25 cellular contexts compared by ENCODE assay signal in genomic region chr4:152503606-152504290, GRCh38.
"Had no signal": no experiment of that assay in that cellular context is flagged by ENCODE, and none has a peak within 500 bp of the region (broad histone marks: within the 10 kb centered on the region; RNA-seq: fewer than 3 reads in every experiment).

No MANE protein-coding gene starts in this region.

- H3K27me3 ChIP-seq: sigmoid colon, testis, vagina had no signal

- H3K36me3 Mint-ChIP-seq: naive B cell had no signal

- H3K27ac Mint-ChIP-seq: activated naive CD8-positive, alpha-beta T cell treated with anti-CD3 and anti-CD28 coated beads for 36 hours; stimulated activated naive B cell treated with anti-CD40 and anti-IgM and Interleukin-4, amounts not matched to agents 10 μg/mL and 1 μg/mL and 100 μg/mL, for 72 hours had no signal

- ATAC-seq: left lobe of liver; stimulated activated naive B cell treated with anti-CD40 and anti-IgM and Interleukin-4, amounts not matched to agents 10 μg/mL and 1 μg/mL and 100 μg/mL, for 72 hours had no signal

- DNase-seq: activated CD4-positive, alpha-beta T cell treated with anti-CD3 and anti-CD28 coated beads, Interleukin-2, amount 50 U/mL, for 1 hour; activated CD4-positive, CD25-positive, alpha-beta regulatory T cell treated with anti-CD3 and anti-CD28 coated beads, Interleukin-2, amount 50 U/mL, for 72 hours; activated CD8-positive, alpha-beta memory T cell treated with anti-CD3 and anti-CD28 coated beads, Interleukin-2, amount 50 U/mL, for 48 hours; activated naive CD4-positive, alpha-beta T cell treated with Interleukin-2 at 50 U/mL for 16 hours; activated naive CD8-positive, alpha-beta T cell treated with anti-CD3 and anti-CD28 coated beads for 36 hours; activated T-cell treated with anti-CD3 and anti-CD28 coated beads, Interleukin-2, amount 50 U/mL, for 48 hours; amygdala; cerebellar nuclear complex; erythroblast; foreskin melanocyte; kidney; naive B cell; occipital lobe; retina; sigmoid colon; stimulated activated CD4-positive, alpha-beta T cell treated with anti-CD3 and anti-CD28 coated beads, Interleukin-2, amount 100 ng/mL, for 48 hours; stimulated activated CD8-positive, alpha-beta memory T cell treated with anti-CD3 and anti-CD28 coated beads, Interleukin-4, amount 100 ng/mL, for 48 hours; stimulated activated naive B cell treated with anti-CD40 and anti-IgM and Interleukin-4, amounts not matched to agents 10 μg/mL and 1 μg/mL and 100 μg/mL, for 72 hours; T-helper 2 cell; testis; trophoblast cell had no signal

- H3K27ac ChIP-seq: sigmoid colon, testis, vagina had no signal

- H3K9me3 Mint-ChIP-seq: activated naive CD8-positive, alpha-beta T cell treated with anti-CD3 and anti-CD28 coated beads for 36 hours; naive B cell; neural crest cell; stimulated activated naive B cell treated with anti-CD40 and anti-IgM and Interleukin-4, amounts not matched to agents 10 μg/mL and 1 μg/mL and 100 μg/mL, for 72 hours had no signal

- H3K36me3 ChIP-seq: sigmoid colon, vagina had no signal

- H3K4me3 Mint-ChIP-seq: activated naive CD8-positive, alpha-beta T cell treated with anti-CD3 and anti-CD28 coated beads for 36 hours; naive B cell; neural crest cell; stimulated activated naive B cell treated with anti-CD40 and anti-IgM and Interleukin-4, amounts not matched to agents 10 μg/mL and 1 μg/mL and 100 μg/mL, for 72 hours had no signal

- H3K27me3 Mint-ChIP-seq: activated naive CD8-positive, alpha-beta T cell treated with anti-CD3 and anti-CD28 coated beads for 36 hours; naive B cell; stimulated activated naive B cell treated with anti-CD40 and anti-IgM and Interleukin-4, amounts not matched to agents 10 μg/mL and 1 μg/mL and 100 μg/mL, for 72 hours had no signal

- H3K4me1 ChIP-seq: sigmoid colon, testis, vagina had no signal

- H3K4me3 ChIP-seq: lung, sigmoid colon, testis, vagina had no signal

- H3K9me3 ChIP-seq: sigmoid colon, testis, vagina had no signal
